8 cellular contexts compared by ENCODE assay signal in genomic region chr7:47497367-47498096, GRCh38.
A peak's percentile ranks its signal among the peaks of the same experiment; 100 is the strongest.
DNase-seq lines count a peak whose midpoint lies in the region; ATAC-seq and TF ChIP-seq lines count a peak whose summit lies in the region.

No MANE protein-coding gene starts in this region.

- in situ Hi-C loops in Panc1 (cut with HindIII; ENCODE audit: low pct_unique_long_range_greater_than_20kb, low sequenced_read_pairs) = no loop called here

- no peak for DNase-seq in Panc1 (ENCODE audit: low read depth, low spot score)
- DNase-seq in GOT3 (lab: John Stamatoyannopoulos, UW) = no peak
- no peak for DNase-seq in omental fat pad (ENCODE audit: low spot score)
- DNase-seq in CD4-positive, alpha-beta T cell = no peak
- DNase-seq in foreskin melanocyte = no peak

- H3K27ac Mint-ChIP-seq in CD4-positive, alpha-beta T cell = no peak overlapping the region

- CTCF ChIA-PET in Panc1 (lab: Charles Lee) = interaction anchor here (0.8 kb wide), 1 partner anchor 53 kb away, joined by 6 read pairs; no protein-coding TSS in a partner anchor
- CTCF ChIA-PET in CD4-positive, alpha-beta T cell (lab: Charles Lee) = no interaction called here

- H3K4me3 ChIP-seq in Panc1 (ENCODE audit: low read depth in 2 of 2, low read length in 2 of 2) (no peak overlapping the region), muscle layer of duodenum (ENCODE audit: low read depth in 1 of 2, low read length in 2 of 2) (no peak overlapping the region)

- H3K36me3 ChIP-seq in Panc1 (ENCODE audit: control insufficient read depth, insufficient read depth, low read length) (peaks cover 15% of the 10 kb centered on the region), muscle layer of duodenum (ENCODE audit: control insufficient read depth in 1 of 2, insufficient read depth in 2 of 2, low read length in 2 of 2) (no peaks in the 10 kb centered on the region)

- ATAC-seq in GM19035 (IDR thresholded peaks at IDR 0.05; ENCODE audit: unreplicated experiment) (peak; percentile 88), HG02870 (IDR thresholded peaks at IDR 0.05; ENCODE audit: unreplicated experiment) (peak; percentile 88), Panc1 (no peak), omental fat pad (ENCODE audit: low FRiP score) (no peak)
- ATAC-seq in CD4-positive, alpha-beta T cell (ENCODE audit: poor library complexity) = no peak

- intact Hi-C loops in Panc1 (cut with micrococcal nuclease; ENCODE audit: unreplicated experiment) = no loop called here
- intact Hi-C loops in CD4-positive, alpha-beta T cell (cut with DNase I, micrococcal nuclease) = no loop called here

- H3K27me3 ChIP-seq in Panc1 (ENCODE audit: control insufficient read depth, insufficient read depth, low read length) (no peaks in the 10 kb centered on the region), muscle layer of duodenum (ENCODE audit: low read depth, low read length) (no peaks in the 10 kb centered on the region)
- H3K27me3 ChIP-seq in CD4-positive, alpha-beta T cell (ENCODE audit: control insufficient read depth, insufficient read depth, low read length) = no peaks in the 10 kb centered on the region

- no peaks in the 10 kb centered on the region for H3K9me3 Mint-ChIP-seq in CD4-positive, alpha-beta T cell

- TF ChIP-seq CTCF in Panc1 (IDR thresholded peaks at IDR 0.05) (no peak), omental fat pad (IDR thresholded peaks at IDR 0.05) (no peak)
- no peak for TF ChIP-seq CTCF in CD4-positive, alpha-beta T cell (IDR thresholded peaks at IDR 0.05)

- no peaks in the 10 kb centered on the region for H3K4me1 Mint-ChIP-seq in CD4-positive, alpha-beta T cell (ENCODE audit: low read depth)

- H3K9me3 ChIP-seq in Panc1 (ENCODE audit: control insufficient read depth, insufficient read depth, low read depth, low read length) = no peaks in the 10 kb centered on the region
- no peaks in the 10 kb centered on the region for H3K9me3 ChIP-seq in muscle layer of duodenum (ENCODE audit: control insufficient read depth in 1 of 2, low read length in 2 of 2)
- H3K9me3 ChIP-seq in CD4-positive, alpha-beta T cell (ENCODE audit: control insufficient read depth, low read length) = no peaks in the 10 kb centered on the region

- H3K36me3 Mint-ChIP-seq in CD4-positive, alpha-beta T cell (ENCODE audit: low read depth) = no peaks in the 10 kb centered on the region

- BruUV-seq in Panc1 (replicated peaks; lab: Mats Ljungman, UMichigan) = no TSS peak

- POLR2A ChIA-PET in Panc1 (lab: Charles Lee) = interaction anchor here (0.6 kb wide), 1 partner anchor 308 kb away, joined by 9 read pairs; no protein-coding TSS in a partner anchor
- POLR2A ChIA-PET in CD4-positive, alpha-beta T cell (lab: Charles Lee) = no interaction called here

- peaks cover 98% of the 10 kb centered on the region for H3K4me1 ChIP-seq in Panc1 (ENCODE audit: control insufficient read depth, insufficient read depth, low read length)
- H3K4me1 ChIP-seq in muscle layer of duodenum (ENCODE audit: control insufficient read depth in 1 of 2, insufficient read depth in 2 of 2, low read length in 2 of 2) = peaks cover 13 to 38% of the 10 kb centered on the region in 2 donors

- peak overlapping the region; percentile 91 for H3K27ac ChIP-seq in Panc1 (ENCODE audit: low read length)
- peak overlapping the region; percentile 31 for H3K27ac ChIP-seq in muscle layer of duodenum (ENCODE audit: low read length)
- no peak overlapping the region for H3K27ac ChIP-seq in CD4-positive, alpha-beta T cell (ENCODE audit: low read depth, low read length)

- no peaks in the 10 kb centered on the region for H3K27me3 Mint-ChIP-seq in CD4-positive, alpha-beta T cell

- H3K4me3 Mint-ChIP-seq in CD4-positive, alpha-beta T cell = no peak overlapping the region

Comparison
In these comparisons a context has a peak if more than half of its experiments do, and no peak if none do; other contexts are left out.
1. ATAC-seq: peak in GM19035 (single experiment) and HG02870 (single experiment); none in Panc1 (single experiment), omental fat pad (single experiment) and CD4-positive, alpha-beta T cell (single experiment).